Comparison of ENCODE assay signal across 15 cellular contexts in the genomic region with DNA sequence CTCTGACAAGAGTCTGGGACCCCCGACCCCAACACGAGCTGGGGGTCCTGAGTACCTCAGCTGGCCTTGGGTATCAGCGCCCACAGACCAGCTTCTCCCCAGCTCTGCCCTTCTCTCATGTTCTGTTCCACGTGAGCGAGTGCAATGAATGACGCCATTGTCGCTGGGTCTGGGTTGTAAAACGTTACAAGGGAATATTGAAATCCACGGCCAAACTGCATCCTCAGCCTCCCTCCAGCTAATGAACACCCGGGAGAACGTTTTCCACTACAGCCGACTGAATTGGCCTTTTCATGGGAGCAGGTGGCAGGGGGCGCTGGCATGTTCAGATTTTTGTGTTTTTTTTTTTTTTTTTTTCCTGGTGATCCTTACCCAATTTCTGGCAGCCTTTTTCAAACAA. TPM values are rescaled to one million over a fixed set of nuclear protein-coding genes. Genes with fewer than 3 reads are reported as not detected.
A peak's percentile ranks its signal among the peaks of the same experiment; 100 is the strongest.
DNase-seq lines count a peak whose midpoint lies in the region; ATAC-seq, FAIRE-seq and TF ChIP-seq lines count a peak whose summit lies in the region.
"Had no signal": no experiment of that assay in that cellular context is flagged by ENCODE, and none has a peak within 500 bp of the region (broad histone marks: within the 10 kb centered on the region; RNA-seq: fewer than 3 reads in every experiment).

No MANE protein-coding gene starts in this region.

- H3T11ph ChIP-seq in H9 (ENCODE audit: low read length): no peak overlapping the region

- H3K79me2 ChIP-seq in H9 (ENCODE audit: insufficient read depth, low read length): no peaks in the 10 kb centered on the region
- no peaks in the 10 kb centered on the region for H3K79me2 ChIP-seq in H1 (ENCODE audit: control insufficient read depth in 1 of 2, insufficient read depth in 2 of 2, low read length in 2 of 2)

- peaks cover 8 to 10% of the 10 kb centered on the region in 2 experiments for H3K4me1 Mint-ChIP-seq in H9
- no peaks in the 10 kb centered on the region for H3K4me1 Mint-ChIP-seq in CD8-positive, alpha-beta T cell (ENCODE audit: low read depth)

- H2AFZ ChIP-seq in H9 (ENCODE audit: low read length) (no peak overlapping the region), H1 (ENCODE audit: low read length) (no peak overlapping the region)

- H3K27ac ChIP-seq in H9 (ENCODE audit: insufficient read length, low read depth, low read length) (no peak overlapping the region), H1 (ENCODE audit: low read depth, low read length) (no peak overlapping the region)
- H3K27ac ChIP-seq in CD8-positive, alpha-beta T cell (ENCODE audit: low read depth, low read length): no peak overlapping the region

- no peak overlapping the region for H4K5ac ChIP-seq in H9 (ENCODE audit: insufficient read length, low read depth, low read length)
- no peak overlapping the region for H4K5ac ChIP-seq in H1 (ENCODE audit: insufficient read length, low read depth, low read length)

- H2BK12ac ChIP-seq in H9 (ENCODE audit: insufficient read length, low read depth, low read length) (no peak overlapping the region), H1 (ENCODE audit: low read depth, low read length) (peak overlapping the region; percentile 18; the same call in 1 of the 2 replicates)

- H3K18ac ChIP-seq in H9 (ENCODE audit: insufficient read length, low read depth, low read length) (no peak overlapping the region), H1 (ENCODE audit: extremely low read depth, low read length) (no peak overlapping the region)

- no peak overlapping the region for H2BK5ac ChIP-seq in H9 (ENCODE audit: insufficient read length, low read length)
- peak overlapping the region; percentile 30; the same call in 1 of the 2 replicates for H2BK5ac ChIP-seq in H1 (ENCODE audit: low read depth, low read length)

- no peak for FAIRE-seq in H1 (lab: Jason Lieb, UNC)

- H3K23ac ChIP-seq in H9 (ENCODE audit: insufficient read length, low read depth, low read length): no peak overlapping the region
- H3K23ac ChIP-seq in H1 (ENCODE audit: insufficient read length): no peak overlapping the region

- H3K27me3 Mint-ChIP-seq in H9 (ENCODE audit: low read depth): peaks cover 11% of the 10 kb centered on the region; the same call in 1 of the 2 replicates
- peaks cover 9% of the 10 kb centered on the region for H3K27me3 Mint-ChIP-seq in CD8-positive, alpha-beta T cell (ENCODE audit: low read depth)

- H3K56ac ChIP-seq in H9 (ENCODE audit: insufficient read length, low read depth, low read length) (no peak overlapping the region), H1 (replicated peaks; ENCODE audit: insufficient read length, low read depth, low read length) (no peak overlapping the region)

- H3K4me2 ChIP-seq in H9 (ENCODE audit: insufficient read depth, insufficient read length, low read length): no peak overlapping the region
- H3K4me2 ChIP-seq in H1 (ENCODE audit: insufficient read depth in 1 of 2, low read depth in 2 of 2, low read length in 2 of 2): no peak overlapping the region; a peak in 1 of 4 replicates

- POLR2A ChIA-PET in H1 (lab: Charles Lee; ENCODE audit: partially characterized antibody): no interaction called here
- POLR2A ChIA-PET in CD8-positive, alpha-beta T cell (lab: Charles Lee): no interaction called here

- no peak for TF ChIP-seq EP300 in H1 (IDR thresholded peaks at IDR 0.05; ENCODE audit: borderline replicate concordance in 1 of 2, low read depth in 2 of 2, low read length in 2 of 2)

- no peak overlapping the region for H3K14ac ChIP-seq in H9 (ENCODE audit: insufficient read depth, low read length)
- H3K14ac ChIP-seq in H1 (ENCODE audit: insufficient read length): no peak overlapping the region

- no peak overlapping the region for H2AK5ac ChIP-seq in H9 (ENCODE audit: insufficient read length, low read length)
- no peak overlapping the region for H2AK5ac ChIP-seq in H1 (ENCODE audit: low read depth, low read length)

- WGBS in H9 (ENCODE audit: extremely low coverage, insufficient read length, low lambda C conversion rate): no CpG with 5 or more reads among the region's 13 CpGs
- WGBS in H1 (ENCODE audit: extremely low coverage in 1 of 2, insufficient coverage in 1 of 2, insufficient read length in 1 of 2, insufficient replicate concordance in 2 of 2, low coverage in 1 of 2, low lambda C conversion rate in 2 of 2, missing lambda C conversion rate in 1 of 2), 2 experiments: 74% methylated on average over 13 of the region's 13 CpGs; no CpG with 5 or more reads in 1 of the 2 experiments

- H3K23me2 ChIP-seq in H9 (ENCODE audit: insufficient read length, low read depth, low read length, poor library complexity, severe bottlenecking): no peaks in the 10 kb centered on the region
- no peaks in the 10 kb centered on the region for H3K23me2 ChIP-seq in H1 (ENCODE audit: low read depth, low read length)

- ATAC-seq in CD8-positive, alpha-beta T cell: no peak
- ATAC-seq in GM21737 (IDR thresholded peaks at IDR 0.05; ENCODE audit: unreplicated experiment): no peak

- no peak overlapping the region for H3K4me3 Mint-ChIP-seq in H9
- H3K4me3 Mint-ChIP-seq in CD8-positive, alpha-beta T cell: no peak overlapping the region

- H4K20me1 ChIP-seq in H9 (ENCODE audit: control insufficient read depth, insufficient read depth, insufficient read length): no peaks in the 10 kb centered on the region
- H4K20me1 ChIP-seq in H1 (replicated peaks in 1 of 2; ENCODE audit: control insufficient read depth in 1 of 2, insufficient read depth in 2 of 2, low read length in 2 of 2): no peaks in the 10 kb centered on the region

- peak in 1 of 2 experiments; percentile 9; a peak in 1 of 4 replicates for TF ChIP-seq RAD21 in H1 (IDR thresholded peaks at IDR 0.05 in 1 of 2, conservative IDR thresholded peaks at IDR 0.05 in 1 of 2; ENCODE audit: low read depth in 2 of 2, low read length in 2 of 2)

- H2BK20ac ChIP-seq in H9 (ENCODE audit: low read depth, low read length, poor library complexity, severe bottlenecking): no peak overlapping the region
- no peak overlapping the region for H2BK20ac ChIP-seq in H1 (ENCODE audit: low read length)

- H3K36me3 ChIP-seq in H1 (ENCODE audit: control insufficient read depth in 2 of 4, insufficient read depth in 4 of 4, low read length in 3 of 4): no peaks in the 10 kb centered on the region
- no peaks in the 10 kb centered on the region for H3K36me3 ChIP-seq in CD8-positive, alpha-beta T cell (ENCODE audit: insufficient read depth, low read length)

- no peak for DNase-seq in H9
- no peak for DNase-seq in H1 (ENCODE audit: low read depth in 1 of 2, low spot score in 2 of 2)
- DNase-seq in medulla oblongata (ENCODE audit: extremely low spot score): peak; percentile 89
- peak; percentile 44 for DNase-seq in retina
- no peak for DNase-seq in activated CD8-positive, alpha-beta memory T cell treated with anti-CD3 and anti-CD28 coated beads, Interleukin-2, amount 50 U/mL, for 4 hours
- DNase-seq in NCI-H748 treated with DMSO at 0.1 percent for 48 hours (lab: John Stamatoyannopoulos, UW): no peak
- DNase-seq in CD8-positive, alpha-beta T cell: no peak
- DNase-seq: DMS 273 treated with DMSO at 0.1 percent for 48 hours, MV-4-11, NCI-H1436, NCI-H2081, NCI-H226, NCI-H69 had no signal

- CTCF ChIA-PET in H1 (lab: Charles Lee; ENCODE audit: partially characterized antibody): interaction anchor here (0.8 to 2.7 kb wide), 12 partner anchors 9 to 1086 kb away, joined by 3 to 11 read pairs (median 5); no protein-coding TSS in a partner anchor
- CTCF ChIA-PET in CD8-positive, alpha-beta T cell (lab: Charles Lee): interaction anchor here (0.6 kb wide), 1 partner anchor 13 kb away, joined by 3 read pairs; no protein-coding TSS in a partner anchor

- no peak overlapping the region for H3K4me3 ChIP-seq in H1 (ENCODE audit: extremely low read depth in 1 of 4, insufficient read depth in 2 of 4, low read depth in 3 of 4, low read length in 4 of 4)
- H3K4me3 ChIP-seq in CD8-positive, alpha-beta T cell (ENCODE audit: low read depth, low read length): no peak overlapping the region
- H3K4me3 ChIP-seq: HAP-1 had no signal

- H2BK120ac ChIP-seq in H9 (ENCODE audit: low read depth, low read length, poor library complexity, severe bottlenecking): no peak overlapping the region
- no peak overlapping the region for H2BK120ac ChIP-seq in H1 (replicated peaks; ENCODE audit: low read depth, low read length)

- no peak overlapping the region for H4K8ac ChIP-seq in H9 (replicated peaks; ENCODE audit: insufficient read length, low read depth, low read length)
- no peak overlapping the region; the same call in 1 of the 2 replicates for H4K8ac ChIP-seq in H1 (ENCODE audit: extremely low read depth, insufficient read depth, low read length)

- H3K27ac Mint-ChIP-seq in H9: no peak overlapping the region
- no peak overlapping the region for H3K27ac Mint-ChIP-seq in CD8-positive, alpha-beta T cell

- no peak overlapping the region for H3K4ac ChIP-seq in H9 (ENCODE audit: low read depth, low read length)
- H3K4ac ChIP-seq in H1 (replicated peaks; ENCODE audit: insufficient read length, low read depth, low read length): no peak overlapping the region

- H3K79me1 ChIP-seq in H9 (ENCODE audit: insufficient read depth, low read depth, low read length, poor library complexity, severe bottlenecking): no peaks in the 10 kb centered on the region
- H3K79me1 ChIP-seq in H1 (ENCODE audit: low read depth, low read length): no peaks in the 10 kb centered on the region; the same call in 1 of the 2 replicates

- H3K9me3 ChIP-seq in H9 (ENCODE audit: control insufficient read depth, low read depth, low read length) (no peaks in the 10 kb centered on the region), H1 (ENCODE audit: insufficient read depth in 2 of 2, low read depth in 1 of 2, low read length in 1 of 2) (peaks cover under 1 to 4% of the 10 kb centered on the region in 2 experiments; a peak in 2 of 4 replicates)
- no peaks in the 10 kb centered on the region for H3K9me3 ChIP-seq in CD8-positive, alpha-beta T cell (ENCODE audit: low read length)

- peaks cover 3% of the 10 kb centered on the region in 2 experiments; a peak in 2 of 5 replicates for H3K9me3 Mint-ChIP-seq in H9
- H3K9me3 Mint-ChIP-seq in CD8-positive, alpha-beta T cell: peaks cover 3% of the 10 kb centered on the region

- TF ChIP-seq CTCF in H9 (conservative IDR thresholded peaks at IDR 0.05) (peak; percentile 24; the same call in 1 of the 3 replicates), H1 (IDR thresholded peaks at IDR 0.05; ENCODE audit: control extremely low read depth in 1 of 3, insufficient read depth in 1 of 3, low read depth in 1 of 3, low read length in 3 of 3) (peak in 1 of 3 experiments; percentile 18; a peak in 1 of 4 replicates)
- no peak for TF ChIP-seq CTCF in CD8-positive, alpha-beta T cell (IDR thresholded peaks at IDR 0.05)

- TF ChIP-seq POLR2A in H1 (IDR thresholded peaks at IDR 0.05; ENCODE audit: control extremely low read depth in 1 of 2, low read depth in 2 of 2, low read length in 2 of 2): no peak

- peaks cover 0 to 2% (median 2%) of the 10 kb centered on the region in 3 experiments; a peak in 3 of 7 replicates for H3K36me3 Mint-ChIP-seq in H9 (ENCODE audit: insufficient read depth in 1 of 3, low read depth in 3 of 3)
- no peaks in the 10 kb centered on the region for H3K36me3 Mint-ChIP-seq in CD8-positive, alpha-beta T cell

- H3K27me3 ChIP-seq in H9 (ENCODE audit: insufficient read depth, low read length): no peaks in the 10 kb centered on the region
- no peaks in the 10 kb centered on the region for H3K27me3 ChIP-seq in H1 (replicated peaks in 1 of 4; ENCODE audit: control insufficient read depth in 3 of 4, extremely low read depth in 1 of 4, insufficient read depth in 3 of 4, low read length in 3 of 4)
- no peaks in the 10 kb centered on the region for H3K27me3 ChIP-seq in CD8-positive, alpha-beta T cell (ENCODE audit: insufficient read depth, low read length)

- H4K91ac ChIP-seq in H9 (ENCODE audit: insufficient read length, low read depth, low read length): no peak overlapping the region
- no peak overlapping the region for H4K91ac ChIP-seq in H1 (replicated peaks; ENCODE audit: insufficient read length, low read length)

- H3K4me1 ChIP-seq in H9 (ENCODE audit: insufficient read depth, low read length) (peaks cover 5% of the 10 kb centered on the region; the same call in 1 of the 2 replicates), H1 (replicated peaks in 1 of 4; ENCODE audit: control insufficient read depth in 3 of 4, insufficient read depth in 4 of 4, low read length in 3 of 4) (0 out of 7 replicates have a peak, but pooled peaks cover 0 to 2% (median under 1%) of the 10 kb centered on the region in 4 experiments)
- no peaks in the 10 kb centered on the region for H3K4me1 ChIP-seq in CD8-positive, alpha-beta T cell (ENCODE audit: insufficient read depth, low read length)

- H2BK15ac ChIP-seq in H9 (ENCODE audit: low read depth, low read length) (no peak overlapping the region), H1 (ENCODE audit: low read length) (peak overlapping the region; percentile 65; the same call in 1 of the 2 replicates)

- intact Hi-C loops in CD8-positive, alpha-beta T cell (cut with DNase I, micrococcal nuclease): no loop called here

- H3K9ac ChIP-seq in H9 (ENCODE audit: extremely low read depth, insufficient read length, low read length) (no peak overlapping the region), H1 (replicated peaks in 1 of 4; ENCODE audit: extremely low read depth in 1 of 4, low read depth in 3 of 4, low read length in 3 of 4) (no peak overlapping the region)

RNA-seq across cellular contexts. Expression of gene TBX5, which starts 34.7 kb away (rescaled TPM):
- not detected in 2 replicates for total RNA-seq in H9 (2021)
- total RNA-seq in H1 (2021; fragmentation: NEBNext Ultra II Directional; extraction: Animal tissue kit (Norgen Biotek cat#: 25700)): 0.08 TPM in 1 of 2 replicates, not detected in the other
- 0.05 TPM in 1 of 2 replicates, not detected in the other for polyA plus RNA-seq in H1 (2011; rRNA removed)
- not detected for polyA plus RNA-seq in H1 (2011; cell fraction: cytosol; rRNA removed)
- polyA plus RNA-seq in H1 (2011; cell fraction: nucleus; rRNA removed): not detected
- polyA plus RNA-seq in H1 (2012, experiment 1 of 2): 0.13 TPM in 1 of 4 replicates, not detected in the others
- polyA plus RNA-seq in H1 (2012, experiment 2 of 2): not detected
- 0.08 TPM for polyA plus RNA-seq in H1 (2013, experiment 1 of 2)
- 0.09 TPM for polyA plus RNA-seq in H1 (2013, experiment 2 of 2)
- polyA minus RNA-seq in H1 (2011; rRNA and poly(A)+ RNA removed): not detected in 2 replicates
- polyA minus RNA-seq in H1 (2011; cell fraction: cytosol; rRNA and poly(A)+ RNA removed): not detected
- polyA minus RNA-seq in H1 (2011; cell fraction: nucleus; rRNA and poly(A)+ RNA removed): not detected
- total RNA-seq in CD8-positive, alpha-beta T cell: not detected

Comparison
In these comparisons a context has a peak if more than half of its experiments do, and no peak if none do; other contexts are left out.
1. DNase-seq: peak in medulla oblongata (single experiment) and retina (single experiment); none in H9 (single experiment), H1 (0 of 2), activated CD8-positive, alpha-beta memory T cell treated with anti-CD3 and anti-CD28 coated beads, Interleukin-2, amount 50 U/mL, for 4 hours (single experiment), NCI-H748 treated with DMSO at 0.1 percent for 48 hours (single experiment) and CD8-positive, alpha-beta T cell (0 of 7).